1 cellular context compared by ENCODE assay signal in the genomic region with DNA sequence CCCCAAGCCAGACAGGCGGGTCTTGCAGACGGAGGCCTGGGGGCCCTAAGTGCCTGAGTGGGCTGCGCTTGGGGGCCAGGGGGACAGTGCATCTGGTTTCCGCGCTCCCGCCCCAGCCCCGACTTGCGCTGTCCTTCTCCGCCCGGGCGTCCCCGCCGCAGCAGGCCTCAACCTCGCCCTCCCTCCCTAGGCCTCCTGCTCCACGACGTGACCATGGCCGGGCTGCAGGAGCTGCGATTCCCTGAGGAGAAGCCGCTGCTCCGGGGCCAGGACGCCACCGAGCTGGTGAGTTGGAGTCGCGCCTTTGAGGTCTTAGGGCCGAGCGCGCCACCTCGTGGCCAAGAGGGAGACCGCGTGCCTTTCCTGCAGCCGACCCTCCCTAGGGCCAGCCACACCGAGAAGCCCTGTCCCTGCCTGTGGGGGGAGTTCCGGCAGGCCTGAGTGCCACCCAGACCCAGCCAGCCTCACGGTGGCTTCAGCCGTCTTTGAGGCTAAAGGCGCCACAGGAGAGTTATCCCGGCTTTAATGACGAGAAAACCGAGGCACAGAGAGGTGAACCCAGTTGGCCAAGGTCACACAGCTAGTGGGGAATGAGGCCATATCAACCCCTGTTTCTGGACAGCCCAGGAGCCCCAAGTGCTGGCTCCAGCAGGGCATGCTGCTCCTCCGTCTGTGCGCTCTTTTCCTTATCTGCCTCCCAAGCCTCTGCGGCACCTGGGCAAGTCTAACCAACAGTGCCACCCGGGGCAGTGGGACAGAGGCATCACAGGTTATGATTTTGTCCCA.
TF ChIP-seq lines count a peak whose summit lies in the region.

No MANE protein-coding gene starts in this region.

TF ChIP-seq in HepG2, 621 proteins besides CTCF, POLR2A, EP300 and RAD21 (continued from another document and continues in another):
- TF ChIP-seq, protein P1, sequence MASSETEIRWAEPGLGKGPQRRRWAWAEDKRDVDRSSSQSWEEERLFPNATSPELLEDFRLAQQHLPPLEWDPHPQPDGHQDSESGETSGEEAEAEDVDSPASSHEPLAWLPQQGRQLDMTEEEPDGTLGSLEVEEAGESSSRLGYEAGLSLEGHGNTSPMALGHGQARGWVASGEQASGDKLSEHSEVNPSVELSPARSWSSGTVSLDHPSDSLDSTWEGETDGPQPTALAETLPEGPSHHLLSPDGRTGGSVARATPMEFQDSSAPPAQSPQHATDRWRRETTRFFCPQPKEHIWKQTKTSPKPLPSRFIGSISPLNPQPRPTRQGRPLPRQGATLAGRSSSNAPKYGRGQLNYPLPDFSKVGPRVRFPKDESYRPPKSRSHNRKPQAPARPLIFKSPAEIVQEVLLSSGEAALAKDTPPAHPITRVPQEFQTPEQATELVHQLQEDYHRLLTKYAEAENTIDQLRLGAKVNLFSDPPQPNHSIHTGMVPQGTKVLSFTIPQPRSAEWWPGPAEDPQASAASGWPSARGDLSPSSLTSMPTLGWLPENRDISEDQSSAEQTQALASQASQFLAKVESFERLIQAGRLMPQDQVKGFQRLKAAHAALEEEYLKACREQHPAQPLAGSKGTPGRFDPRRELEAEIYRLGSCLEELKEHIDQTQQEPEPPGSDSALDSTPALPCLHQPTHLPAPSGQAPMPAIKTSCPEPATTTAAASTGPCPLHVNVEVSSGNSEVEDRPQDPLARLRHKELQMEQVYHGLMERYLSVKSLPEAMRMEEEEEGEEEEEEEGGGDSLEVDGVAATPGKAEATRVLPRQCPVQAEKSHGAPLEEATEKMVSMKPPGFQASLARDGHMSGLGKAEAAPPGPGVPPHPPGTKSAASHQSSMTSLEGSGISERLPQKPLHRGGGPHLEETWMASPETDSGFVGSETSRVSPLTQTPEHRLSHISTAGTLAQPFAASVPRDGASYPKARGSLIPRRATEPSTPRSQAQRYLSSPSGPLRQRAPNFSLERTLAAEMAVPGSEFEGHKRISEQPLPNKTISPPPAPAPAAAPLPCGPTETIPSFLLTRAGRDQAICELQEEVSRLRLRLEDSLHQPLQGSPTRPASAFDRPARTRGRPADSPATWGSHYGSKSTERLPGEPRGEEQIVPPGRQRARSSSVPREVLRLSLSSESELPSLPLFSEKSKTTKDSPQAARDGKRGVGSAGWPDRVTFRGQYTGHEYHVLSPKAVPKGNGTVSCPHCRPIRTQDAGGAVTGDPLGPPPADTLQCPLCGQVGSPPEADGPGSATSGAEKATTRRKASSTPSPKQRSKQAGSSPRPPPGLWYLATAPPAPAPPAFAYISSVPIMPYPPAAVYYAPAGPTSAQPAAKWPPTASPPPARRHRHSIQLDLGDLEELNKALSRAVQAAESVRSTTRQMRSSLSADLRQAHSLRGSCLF (CRISPR knock-in tag; IDR thresholded peaks at IDR 0.05; ENCODE audit: borderline replicate concordance): no peak
- TF ChIP-seq MIER2 (CRISPR knock-in tag; IDR thresholded peaks at IDR 0.05) (no peak), MED1 (CRISPR knock-in tag; IDR thresholded peaks at IDR 0.05) (no peak), HNF4G (IDR thresholded peaks at IDR 0.05; ENCODE audit: borderline replicate concordance, low read depth, low read length) (no peak), HNF4G (CRISPR knock-in tag; IDR thresholded peaks at IDR 0.05; ENCODE audit: borderline replicate concordance, low read depth) (no peak), ADNP (CRISPR knock-in tag; IDR thresholded peaks at IDR 0.05) (no peak), FOXA3 (CRISPR knock-in tag; IDR thresholded peaks at IDR 0.05) (peak; percentile 25; the same call in 1 of the 2 replicates), PRDM4 (CRISPR knock-in tag; IDR thresholded peaks at IDR 0.05; ENCODE audit: borderline replicate concordance) (no peak), ZNF883 (CRISPR knock-in tag; IDR thresholded peaks at IDR 0.05; ENCODE audit: not compliant biosample characterization) (no peak), ZNF124 (CRISPR knock-in tag; IDR thresholded peaks at IDR 0.05) (peak; percentile 94), ZNF143 (CRISPR knock-in tag; IDR thresholded peaks at IDR 0.05) (no peak), PHF20 (CRISPR knock-in tag; IDR thresholded peaks at IDR 0.05) (no peak), CCAR2 (optimal IDR thresholded peaks at IDR 0.05; ENCODE audit: low read depth, low read length) (no peak), CAMTA2 (CRISPR knock-in tag; IDR thresholded peaks at IDR 0.05; ENCODE audit: borderline replicate concordance) (no peak), PCBP1 (IDR thresholded peaks at IDR 0.05; ENCODE audit: borderline replicate concordance, low read depth, low read length) (0 out of 2 replicates have a peak, but pooled peaks have one; percentile 19), ZNF232 (CRISPR knock-in tag; IDR thresholded peaks at IDR 0.05; ENCODE audit: borderline replicate concordance) (0 out of 2 replicates have a peak, but pooled peaks have one; percentile 27), ZSCAN30 (CRISPR knock-in tag; IDR thresholded peaks at IDR 0.05) (no peak), ZNF792 (CRISPR knock-in tag; IDR thresholded peaks at IDR 0.05) (no peak), HNRNPLL (IDR thresholded peaks at IDR 0.05; ENCODE audit: low read depth, low read length, poor library complexity, severe bottlenecking) (peak; percentile 55), ZNF235 (CRISPR knock-in tag; IDR thresholded peaks at IDR 0.05; ENCODE audit: borderline replicate concordance) (no peak), ZNF552 (CRISPR knock-in tag; IDR thresholded peaks at IDR 0.05; ENCODE audit: borderline replicate concordance) (no peak), NFATC3 (CRISPR knock-in tag; IDR thresholded peaks at IDR 0.05) (no peak), TAF15 (IDR thresholded peaks at IDR 0.05; ENCODE audit: low read depth, low read length, poor library complexity, severe bottlenecking) (no peak), KDM5A (IDR thresholded peaks at IDR 0.05; ENCODE audit: borderline replicate concordance, low read length) (no peak), ZNF414 (CRISPR knock-in tag; IDR thresholded peaks at IDR 0.05) (0 out of 2 replicates have a peak, but pooled peaks have one; percentile 31), NCOA5 (CRISPR knock-in tag; IDR thresholded peaks at IDR 0.05) (no peak), SRSF9 (IDR thresholded peaks at IDR 0.05; ENCODE audit: borderline replicate concordance, insufficient read depth, low read depth, low read length, poor library complexity, severe bottlenecking) (no peak), ZNF775 (CRISPR knock-in tag; IDR thresholded peaks at IDR 0.05; ENCODE audit: borderline replicate concordance) (no peak), ZZZ3 (CRISPR knock-in tag; IDR thresholded peaks at IDR 0.05; ENCODE audit: borderline replicate concordance) (no peak), ZNF839 (CRISPR knock-in tag; IDR thresholded peaks at IDR 0.05; ENCODE audit: borderline replicate concordance) (no peak), ESRRA (CRISPR knock-in tag; IDR thresholded peaks at IDR 0.05; ENCODE audit: low read depth) (0 out of 2 replicates have a peak, but pooled peaks have one; percentile 34), ZNF556 (CRISPR knock-in tag; IDR thresholded peaks at IDR 0.05; ENCODE audit: borderline replicate concordance) (0 out of 2 replicates have a peak, but pooled peaks have one; percentile 47)
- TF ChIP-seq, protein P2, sequence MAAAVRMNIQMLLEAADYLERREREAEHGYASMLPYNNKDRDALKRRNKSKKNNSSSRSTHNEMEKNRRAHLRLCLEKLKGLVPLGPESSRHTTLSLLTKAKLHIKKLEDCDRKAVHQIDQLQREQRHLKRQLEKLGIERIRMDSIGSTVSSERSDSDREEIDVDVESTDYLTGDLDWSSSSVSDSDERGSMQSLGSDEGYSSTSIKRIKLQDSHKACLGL (CRISPR knock-in tag; IDR thresholded peaks at IDR 0.05): no peak
- TF ChIP-seq, protein P3, sequence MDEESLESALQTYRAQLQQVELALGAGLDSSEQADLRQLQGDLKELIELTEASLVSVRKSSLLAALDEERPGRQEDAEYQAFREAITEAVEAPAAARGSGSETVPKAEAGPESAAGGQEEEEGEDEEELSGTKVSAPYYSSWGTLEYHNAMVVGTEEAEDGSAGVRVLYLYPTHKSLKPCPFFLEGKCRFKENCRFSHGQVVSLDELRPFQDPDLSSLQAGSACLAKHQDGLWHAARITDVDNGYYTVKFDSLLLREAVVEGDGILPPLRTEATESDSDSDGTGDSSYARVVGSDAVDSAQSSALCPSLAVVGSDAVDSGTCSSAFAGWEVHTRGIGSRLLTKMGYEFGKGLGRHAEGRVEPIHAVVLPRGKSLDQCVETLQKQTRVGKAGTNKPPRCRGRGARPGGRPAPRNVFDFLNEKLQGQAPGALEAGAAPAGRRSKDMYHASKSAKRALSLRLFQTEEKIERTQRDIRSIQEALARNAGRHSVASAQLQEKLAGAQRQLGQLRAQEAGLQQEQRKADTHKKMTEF (CRISPR knock-in tag; IDR thresholded peaks at IDR 0.05): peak; percentile 46; the same call in 1 of the 2 replicates
- TF ChIP-seq, protein P4, sequence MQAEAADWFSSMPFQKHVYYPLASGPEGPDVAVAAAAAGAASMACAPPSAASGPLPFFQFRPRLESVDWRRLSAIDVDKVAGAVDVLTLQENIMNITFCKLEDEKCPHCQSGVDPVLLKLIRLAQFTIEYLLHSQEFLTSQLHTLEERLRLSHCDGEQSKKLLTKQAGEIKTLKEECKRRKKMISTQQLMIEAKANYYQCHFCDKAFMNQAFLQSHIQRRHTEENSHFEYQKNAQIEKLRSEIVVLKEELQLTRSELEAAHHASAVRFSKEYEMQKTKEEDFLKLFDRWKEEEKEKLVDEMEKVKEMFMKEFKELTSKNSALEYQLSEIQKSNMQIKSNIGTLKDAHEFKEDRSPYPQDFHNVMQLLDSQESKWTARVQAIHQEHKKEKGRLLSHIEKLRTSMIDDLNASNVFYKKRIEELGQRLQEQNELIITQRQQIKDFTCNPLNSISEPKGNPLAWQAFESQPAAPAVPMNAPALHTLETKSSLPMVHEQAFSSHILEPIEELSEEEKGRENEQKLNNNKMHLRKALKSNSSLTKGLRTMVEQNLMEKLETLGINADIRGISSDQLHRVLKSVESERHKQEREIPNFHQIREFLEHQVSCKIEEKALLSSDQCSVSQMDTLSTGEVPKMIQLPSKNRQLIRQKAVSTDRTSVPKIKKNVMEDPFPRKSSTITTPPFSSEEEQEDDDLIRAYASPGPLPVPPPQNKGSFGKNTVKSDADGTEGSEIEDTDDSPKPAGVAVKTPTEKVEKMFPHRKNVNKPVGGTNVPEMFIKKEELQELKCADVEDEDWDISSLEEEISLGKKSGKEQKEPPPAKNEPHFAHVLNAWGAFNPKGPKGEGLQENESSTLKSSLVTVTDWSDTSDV (CRISPR knock-in tag; IDR thresholded peaks at IDR 0.05): 0 out of 2 replicates have a peak, but pooled peaks have one; percentile 62
- TF ChIP-seq, protein P5, sequence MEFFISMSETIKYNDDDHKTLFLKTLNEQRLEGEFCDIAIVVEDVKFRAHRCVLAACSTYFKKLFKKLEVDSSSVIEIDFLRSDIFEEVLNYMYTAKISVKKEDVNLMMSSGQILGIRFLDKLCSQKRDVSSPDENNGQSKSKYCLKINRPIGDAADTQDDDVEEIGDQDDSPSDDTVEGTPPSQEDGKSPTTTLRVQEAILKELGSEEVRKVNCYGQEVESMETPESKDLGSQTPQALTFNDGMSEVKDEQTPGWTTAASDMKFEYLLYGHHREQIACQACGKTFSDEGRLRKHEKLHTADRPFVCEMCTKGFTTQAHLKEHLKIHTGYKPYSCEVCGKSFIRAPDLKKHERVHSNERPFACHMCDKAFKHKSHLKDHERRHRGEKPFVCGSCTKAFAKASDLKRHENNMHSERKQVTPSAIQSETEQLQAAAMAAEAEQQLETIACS (CRISPR knock-in tag; IDR thresholded peaks at IDR 0.05): no peak
